ENCODE assay signal across 26 cellular contexts in genomic region chr15:51706931-51707608, GRCh38. TPM values are rescaled to one million over a fixed set of nuclear protein-coding genes. Genes with fewer than 3 reads are reported as not detected.
DNase-seq lines count a peak whose midpoint lies in the region; FAIRE-seq and TF ChIP-seq lines count a peak whose summit lies in the region.
"Had no signal": no experiment of that assay in that cellular context is flagged by ENCODE, and none has a peak within 500 bp of the region (broad histone marks: within the 10 kb centered on the region; RNA-seq: fewer than 3 reads in every experiment).

No MANE protein-coding gene starts in this region.

- H3K36me3 Mint-ChIP-seq in T-helper 2 cell treated with Interferon-gamma antibody and Interleukin-4, amounts not matched to agents 5 μg/mL and 100 μg/mL, for 36 hours (ENCODE audit: low read depth) = no peaks in the 10 kb centered on the region
- no peaks in the 10 kb centered on the region for H3K36me3 Mint-ChIP-seq in Calu3 (ENCODE audit: insufficient read depth, unreplicated experiment)

- no peaks in the 10 kb centered on the region for H3K36me3 ChIP-seq in bronchial epithelial cell (ENCODE audit: control insufficient read depth, insufficient read depth, low read length)
- no peaks in the 10 kb centered on the region for H3K36me3 ChIP-seq in hepatocyte (replicated peaks; ENCODE audit: insufficient read depth, low read depth)
- H3K36me3 ChIP-seq in suprapubic skin = no peaks in the 10 kb centered on the region
- H3K36me3 ChIP-seq in MM.1S (replicated peaks; ENCODE audit: insufficient read depth, low read length) = no peaks in the 10 kb centered on the region
- H3K36me3 ChIP-seq: gastroesophageal sphincter, lower lobe of right lung, thyroid gland had no signal

- no peaks in the 10 kb centered on the region for H3K9me3 ChIP-seq in hepatocyte (ENCODE audit: low read depth)
- no peaks in the 10 kb centered on the region for H3K9me3 ChIP-seq in suprapubic skin
- H3K9me3 ChIP-seq in MM.1S (replicated peaks; ENCODE audit: insufficient read depth, low read length) = no peaks in the 10 kb centered on the region
- H3K9me3 ChIP-seq: Caco-2, gastroesophageal sphincter, lower lobe of right lung, mucosa of descending colon, thyroid gland had no signal

- no peaks in the 10 kb centered on the region for H3K9me2 ChIP-seq in hepatocyte (replicated peaks; ENCODE audit: insufficient read depth)
- no peaks in the 10 kb centered on the region for H3K9me2 ChIP-seq in MM.1S (replicated peaks; ENCODE audit: insufficient read depth, low read length)

- peaks cover 10% of the 10 kb centered on the region for H3K4me1 ChIP-seq in hepatocyte (ENCODE audit: insufficient read depth)
- no peaks in the 10 kb centered on the region for H3K4me1 ChIP-seq in suprapubic skin
- no peaks in the 10 kb centered on the region for H3K4me1 ChIP-seq in MM.1S (ENCODE audit: low read length)
- H3K4me1 ChIP-seq: Caco-2, lower lobe of right lung, thyroid gland had no signal

- peaks cover 9% of the 10 kb centered on the region for H3K27me3 Mint-ChIP-seq in T-helper 2 cell treated with Interferon-gamma antibody and Interleukin-4, amounts not matched to agents 5 μg/mL and 100 μg/mL, for 36 hours (ENCODE audit: low read depth)
- H3K27me3 Mint-ChIP-seq in Calu3 (ENCODE audit: unreplicated experiment) = no peaks in the 10 kb centered on the region

- WGBS in hepatocyte (ENCODE audit: low lambda C conversion rate, missing lambda C conversion rate) = 83% methylated on average over 2 of the region's 2 CpGs
- 66% methylated on average over 2 of the region's 2 CpGs for WGBS in suprapubic skin

- no peak for TF ChIP-seq EP300 in suprapubic skin (IDR thresholded peaks at IDR 0.05)

- H3K4me2 ChIP-seq in hepatocyte (no peak overlapping the region), MM.1S (ENCODE audit: low read depth, low read length) (no peak overlapping the region)

- H3K79me2 ChIP-seq in hepatocyte (no peaks in the 10 kb centered on the region), MM.1S (ENCODE audit: low read length) (no peaks in the 10 kb centered on the region)

- no peaks in the 10 kb centered on the region for H3K9me3 Mint-ChIP-seq in T-helper 2 cell treated with Interferon-gamma antibody and Interleukin-4, amounts not matched to agents 5 μg/mL and 100 μg/mL, for 36 hours
- H3K9me3 Mint-ChIP-seq in Calu3 (ENCODE audit: low read depth, unreplicated experiment) = no peaks in the 10 kb centered on the region
- H3K9me3 Mint-ChIP-seq: activated CD4-positive, alpha-beta memory T cell treated with anti-CD3 and anti-CD28 coated beads, Interleukin-2, amount 10 ng/mL, durations not matched to agents 7 days and 5 days; dendritic cell treated with granulocyte-macrophage colony-stimulating factor and Interleukin-4, amounts not matched to agents 40 ng/mL and 50 ng/mL, for 4 days; nephron progenitor cell; stimulated activated naive CD8-positive, alpha-beta T cell treated with anti-CD3 and anti-CD28 coated beads, Interleukin-15, Interleukin-2, amounts not matched to agents 100 ng/mL and 50 ng/mL, for 24 hours; T-helper 1 cell treated with Interleukin-12 subunit alpha and Interleukin-12 subunit beta and Interleukin-4 antibody, amounts not matched to agents 30 μg/mL and 1 μg/mL, for 36 hours had no signal

- peak; percentile 42 for DNase-seq in HCEC 1CT
- DNase-seq in bronchial epithelial cell (ENCODE audit: low read depth) = peak; percentile 27
- DNase-seq in hepatocyte (ENCODE audit: low spot score) = no peak
- no peak for DNase-seq in suprapubic skin (ENCODE audit: low spot score in 2 of 2)
- DNase-seq in MM.1S = no peak
- no peak for DNase-seq in T-helper 2 cell treated with Interferon-gamma antibody and Interleukin-4, amounts not matched to agents 5 μg/mL and 100 μg/mL, for 36 hours (ENCODE audit: low spot score)
- no peak for DNase-seq in Calu3
- DNase-seq: activated CD4-positive, alpha-beta memory T cell treated with anti-CD3 and anti-CD28 coated beads, Interleukin-2, amount 10 ng/mL, durations not matched to agents 7 days and 5 days; activated CD4-positive, CD25-positive, alpha-beta regulatory T cell treated with anti-CD3 and anti-CD28 coated beads, Interleukin-2, amount 50 U/mL, for 72 hours; activated CD8-positive, alpha-beta memory T cell treated with anti-CD3 and anti-CD28 coated beads, Interleukin-2, amount 50 U/mL, for 48 hours; activated naive CD4-positive, alpha-beta T cell treated with anti-CD3 and anti-CD28 coated beads, Interleukin-2, amount 50 U/mL, for 16 hours; Caco-2; DND-41; KBM-7; lower lobe of right lung; mucosa of descending colon; nephron progenitor cell; thyroid gland had no signal

- TF ChIP-seq CTCF in bronchial epithelial cell (IDR thresholded peaks at IDR 0.05; ENCODE audit: insufficient read depth, low read length, severe bottlenecking) = no peak
- TF ChIP-seq CTCF in hepatocyte (IDR thresholded peaks at IDR 0.05; ENCODE audit: poor library complexity) = no peak
- TF ChIP-seq CTCF in suprapubic skin (IDR thresholded peaks at IDR 0.05) = no peak
- TF ChIP-seq CTCF in MM.1S (IDR thresholded peaks at IDR 0.05; ENCODE audit: low read length) = no peak
- no peak for TF ChIP-seq CTCF in Calu3 (IDR thresholded peaks at IDR 0.05; ENCODE audit: unreplicated experiment)

- no peak overlapping the region for H3K4me3 Mint-ChIP-seq in T-helper 2 cell treated with Interferon-gamma antibody and Interleukin-4, amounts not matched to agents 5 μg/mL and 100 μg/mL, for 36 hours
- H3K4me3 Mint-ChIP-seq in Calu3 (ENCODE audit: low read depth, unreplicated experiment) = no peak overlapping the region
- H3K4me3 Mint-ChIP-seq: activated CD4-positive, alpha-beta memory T cell treated with anti-CD3 and anti-CD28 coated beads, Interleukin-2, amount 10 ng/mL, durations not matched to agents 7 days and 5 days; dendritic cell treated with granulocyte-macrophage colony-stimulating factor and Interleukin-4, amounts not matched to agents 40 ng/mL and 50 ng/mL, for 4 days; nephron progenitor cell; stimulated activated naive CD8-positive, alpha-beta T cell treated with anti-CD3 and anti-CD28 coated beads, Interleukin-15, Interleukin-2, amounts not matched to agents 100 ng/mL and 50 ng/mL, for 24 hours; T-helper 1 cell treated with Interleukin-12 subunit alpha and Interleukin-12 subunit beta and Interleukin-4 antibody, amounts not matched to agents 30 μg/mL and 1 μg/mL, for 36 hours had no signal

- H3K27me3 ChIP-seq in bronchial epithelial cell (ENCODE audit: control insufficient read depth, insufficient read depth, low read length) (peaks cover 3% of the 10 kb centered on the region), hepatocyte (no peaks in the 10 kb centered on the region), suprapubic skin (no peaks in the 10 kb centered on the region), MM.1S (replicated peaks; ENCODE audit: insufficient read depth, low read length) (no peaks in the 10 kb centered on the region)
- H3K27me3 ChIP-seq: gastroesophageal sphincter, thyroid gland had no signal

- intact Hi-C loops in Calu3 (cut with micrococcal nuclease; ENCODE audit: unreplicated experiment) = no loop called here

- no peaks in the 10 kb centered on the region for H3K4me1 Mint-ChIP-seq in T-helper 2 cell treated with Interferon-gamma antibody and Interleukin-4, amounts not matched to agents 5 μg/mL and 100 μg/mL, for 36 hours (ENCODE audit: low read depth)
- no peaks in the 10 kb centered on the region for H3K4me1 Mint-ChIP-seq in Calu3 (ENCODE audit: low read depth, unreplicated experiment)
- H3K4me1 Mint-ChIP-seq: activated CD4-positive, alpha-beta memory T cell treated with anti-CD3 and anti-CD28 coated beads, Interleukin-2, amount 10 ng/mL, durations not matched to agents 7 days and 5 days; nephron progenitor cell had no signal

- H3K9ac ChIP-seq in MM.1S (ENCODE audit: low read length) = no peak overlapping the region

- H2AFZ ChIP-seq in hepatocyte (no peak overlapping the region), MM.1S (ENCODE audit: low read length) (no peak overlapping the region)

- peak overlapping the region; percentile 52 for H3K27ac ChIP-seq in hepatocyte
- peak overlapping the region; percentile 44 for H3K27ac ChIP-seq in suprapubic skin
- no peak overlapping the region for H3K27ac ChIP-seq in MM.1S (ENCODE audit: low read length)
- H3K27ac ChIP-seq: C4-2B, lower lobe of right lung, thyroid gland had no signal

- CTCF ChIA-PET in Calu3 (lab: Charles Lee) = no interaction called here

- H4K20me1 ChIP-seq in hepatocyte (ENCODE audit: insufficient read depth, poor library complexity, severe bottlenecking) (no peaks in the 10 kb centered on the region), MM.1S (ENCODE audit: insufficient read depth, low read length) (no peaks in the 10 kb centered on the region)

- TF ChIP-seq POLR2A in suprapubic skin (IDR thresholded peaks at IDR 0.05) = no peak

- no TSS peak for BruUV-seq in Calu3 (replicated peaks; lab: Mats Ljungman, UMichigan)

- H3K4me3 ChIP-seq in bronchial epithelial cell (ENCODE audit: low read depth, low read length) (no peak overlapping the region), hepatocyte (no peak overlapping the region), suprapubic skin (no peak overlapping the region), MM.1S (ENCODE audit: low read length) (no peak overlapping the region)
- H3K4me3 ChIP-seq: gastroesophageal sphincter, lower lobe of right lung, mucosa of descending colon, thyroid gland had no signal

- no peaks in the 10 kb centered on the region for H3F3A ChIP-seq in MM.1S (ENCODE audit: insufficient read depth, low read length)

- no peak for FAIRE-seq in bronchial epithelial cell (lab: Jason Lieb, UNC)

- no peak overlapping the region for H3K27ac Mint-ChIP-seq in T-helper 2 cell treated with Interferon-gamma antibody and Interleukin-4, amounts not matched to agents 5 μg/mL and 100 μg/mL, for 36 hours
- H3K27ac Mint-ChIP-seq in Calu3 (ENCODE audit: unreplicated experiment) = no peak overlapping the region
- H3K27ac Mint-ChIP-seq: activated CD4-positive, alpha-beta memory T cell treated with anti-CD3 and anti-CD28 coated beads, Interleukin-2, amount 10 ng/mL, durations not matched to agents 7 days and 5 days; dendritic cell treated with granulocyte-macrophage colony-stimulating factor and Interleukin-4, amounts not matched to agents 40 ng/mL and 50 ng/mL, for 4 days; nephron progenitor cell; stimulated activated naive CD8-positive, alpha-beta T cell treated with anti-CD3 and anti-CD28 coated beads, Interleukin-15, Interleukin-2, amounts not matched to agents 100 ng/mL and 50 ng/mL, for 24 hours; T-helper 1 cell treated with Interleukin-12 subunit alpha and Interleukin-12 subunit beta and Interleukin-4 antibody, amounts not matched to agents 30 μg/mL and 1 μg/mL, for 36 hours had no signal

RNA-seq across cellular contexts. Expression of gene SCG3, which starts 25.8 kb away (rescaled TPM):
- total RNA-seq in bronchial epithelial cell (not detected in 2 replicates), hepatocyte (0.20 and 0.44 TPM in 2 replicates), suprapubic skin (not detected), Calu3 (2022) (not detected in 2 replicates)
- 0.06 and 0.11 TPM in 2 replicates for polyA plus RNA-seq in hepatocyte
- total RNA-seq: activated CD4-positive, alpha-beta memory T cell treated with anti-CD3 and anti-CD28 coated beads, Interleukin-2, amount 10 ng/mL, durations not matched to agents 7 days and 5 days; Caco-2; HT1080; RPMI7951 had no signal
- polyA plus RNA-seq: AG04450 had no signal

RNA-seq across cellular contexts. Expression of gene LYSMD2, which starts 30.4 kb away (rescaled TPM):
- total RNA-seq in bronchial epithelial cell = 2.4 and 4.2 TPM in 2 replicates
- 5.1 and 7.6 TPM in 2 replicates for total RNA-seq in hepatocyte
- 5.1 and 5.5 TPM in 2 replicates for polyA plus RNA-seq in hepatocyte
- 10 to 100 TPM in 2 of 4 donors, 1 to 10 TPM in 2; 8.8 to 16.1 (median 10.2) TPM for total RNA-seq in suprapubic skin
- total RNA-seq in Calu3 (2022) = 14.3 TPM in 2 replicates

RNA-seq across cellular contexts. Expression of gene TMOD2, which starts 44.3 kb away (rescaled TPM):
- total RNA-seq in bronchial epithelial cell (2.1 and 2.2 TPM in 2 replicates), hepatocyte (2.9 and 3.9 TPM in 2 replicates), suprapubic skin (10 to 100 TPM in 2 of 4 donors, 1 to 10 TPM in 2; 7.8 to 18.7 (median 9.5) TPM), Calu3 (2022) (0.64 and 1.0 TPM in 2 replicates)
- 1.0 and 1.7 TPM in 2 replicates for polyA plus RNA-seq in hepatocyte

Comparison
In these comparisons a context has a peak if more than half of its experiments do, and no peak if none do; other contexts are left out.
1. DNase-seq: peak in HCEC 1CT (single experiment) and bronchial epithelial cell (single experiment); none in hepatocyte (single experiment), suprapubic skin (0 of 2), MM.1S (single experiment), T-helper 2 cell treated with Interferon-gamma antibody and Interleukin-4, amounts not matched to agents 5 μg/mL and 100 μg/mL, for 36 hours (single experiment) and Calu3 (single experiment).